In genomic region chr9:21543816-21544215, GRCh38 we compare ENCODE assay signal across 7 cellular contexts.
A peak's percentile ranks its signal among the peaks of the same experiment; 100 is the strongest.
DNase-seq lines count a peak whose midpoint lies in the region; ATAC-seq and TF ChIP-seq lines count a peak whose summit lies in the region.
"Not testable (repeated sequence)": the region's sequence is repeated elsewhere in the genome, so short reads cannot be mapped to it uniquely, and the experiment has no call there.

No MANE protein-coding gene starts in this region.

- not testable (repeated sequence) for BruUV-seq in Calu3 (replicated peaks; lab: Mats Ljungman, UMichigan)
- TSS peak; percentile 0 for BruUV-seq in HCT116 (replicated peaks; lab: Mats Ljungman, UMichigan)

- H3K79me1 ChIP-seq in mesendoderm (ENCODE audit: low read length) = not testable (repeated sequence)

- TF ChIP-seq RAD21 in HCT116 (IDR thresholded peaks at IDR 0.05; ENCODE audit: low read depth) = not testable (repeated sequence)

- intact Hi-C loops in Calu3 (cut with micrococcal nuclease; ENCODE audit: unreplicated experiment); HCT116 (cut with micrococcal nuclease): not testable (repeated sequence)

- not testable (repeated sequence) for TF ChIP-seq POLR2A in HCT116 (IDR thresholded peaks at IDR 0.05; ENCODE audit: borderline replicate concordance, extremely low read depth, insufficient read depth, insufficient read length)

- not testable (repeated sequence) for H3K27me3 Mint-ChIP-seq in Calu3 (ENCODE audit: unreplicated experiment); activated naive CD4-positive, alpha-beta T cell treated with anti-CD3 and anti-CD28 coated beads, Interleukin-2, amount 50 U/mL, for 24 hours; endodermal cell (ENCODE audit: insufficient read depth)

- H3K4me1 ChIP-seq in HCT116 (ENCODE audit: control insufficient read depth in 1 of 2, insufficient read depth in 2 of 2, low read length in 2 of 2) (peaks cover 61 to 68% of the 10 kb centered on the region in 2 experiments), foreskin keratinocyte (peaks cover 52% of the 10 kb centered on the region)
- not testable (repeated sequence) for H3K4me1 ChIP-seq in endodermal cell (ENCODE audit: control insufficient read depth, insufficient read depth, low read length); mesendoderm (ENCODE audit: control insufficient read depth, low read depth, low read length)

- H3K4me1 Mint-ChIP-seq in Calu3 (ENCODE audit: low read depth, unreplicated experiment) (peaks cover 23% of the 10 kb centered on the region), endodermal cell (peaks cover 19% of the 10 kb centered on the region)
- peaks cover 34% of the 10 kb centered on the region for H3K4me1 Mint-ChIP-seq in activated naive CD4-positive, alpha-beta T cell treated with anti-CD3 and anti-CD28 coated beads, Interleukin-2, amount 50 U/mL, for 24 hours

- H3K27ac ChIP-seq in HCT116 (ENCODE audit: low read depth, low read length) (peak overlapping the region; percentile 99; the same call in 1 of the 2 replicates), foreskin keratinocyte (peak overlapping the region; percentile 12)
- not testable (repeated sequence) for H3K27ac ChIP-seq in endodermal cell (ENCODE audit: low read depth, low read length); mesendoderm (ENCODE audit: low read depth, low read length)

- not testable (repeated sequence) for H4K8ac ChIP-seq in mesendoderm (ENCODE audit: low read depth, low read length)

- H3K18ac ChIP-seq in mesendoderm (ENCODE audit: low read length) = not testable (repeated sequence)

- not testable (repeated sequence) for H3K27me3 ChIP-seq in HCT116 (ENCODE audit: insufficient read depth, low read length); endodermal cell (ENCODE audit: control insufficient read depth, insufficient read depth, low read length, poor library complexity, severe bottlenecking); foreskin keratinocyte; mesendoderm (ENCODE audit: insufficient read depth, low read length, poor library complexity)

- CTCF ChIA-PET in Calu3 (lab: Charles Lee); HCT116 (lab: Charles Lee): not testable (repeated sequence)

- peaks cover 59% of the 10 kb centered on the region for H4K20me1 ChIP-seq in HCT116 (ENCODE audit: insufficient read depth)

- POLR2A ChIA-PET in HCT116 (lab: Charles Lee) = interaction anchor here (1.3 kb wide), 1 partner anchor 8 kb away, joined by 3 read pairs; no protein-coding TSS in a partner anchor

- RAD21 ChIA-PET in HCT116 (lab: Charles Lee; ENCODE audit: low non-redundant PET in 1 of 2, low total read pairs in 2 of 2, uncharacterized antibody in 2 of 2, unreplicated experiment in 2 of 2) = not testable (repeated sequence)

- H3K9ac ChIP-seq in HCT116 (ENCODE audit: low read length); endodermal cell (ENCODE audit: extremely low read depth, low read length, poor library complexity, severe bottlenecking); mesendoderm (ENCODE audit: low read length): not testable (repeated sequence)

- not testable (repeated sequence) for H4K5ac ChIP-seq in mesendoderm (ENCODE audit: low read length)

- H2BK120ac ChIP-seq in mesendoderm (ENCODE audit: low read depth, low read length) = not testable (repeated sequence)

- TF ChIP-seq CTCF in Calu3 (IDR thresholded peaks at IDR 0.05; ENCODE audit: unreplicated experiment); HCT116 (IDR thresholded peaks at IDR 0.05 in 2 of 3, conservative IDR thresholded peaks at IDR 0.05 in 1 of 3; ENCODE audit: borderline replicate concordance in 1 of 3, insufficient read depth in 1 of 3, low read depth in 2 of 3, low read length in 2 of 3); endodermal cell (conservative IDR thresholded peaks at IDR 0.05); foreskin keratinocyte (conservative IDR thresholded peaks at IDR 0.05): not testable (repeated sequence)

- peak; percentile 54 for ATAC-seq in HCT116
- not testable (repeated sequence) for ATAC-seq in foreskin keratinocyte

- H2BK5ac ChIP-seq in mesendoderm (ENCODE audit: low read length) = not testable (repeated sequence)

- H3K56ac ChIP-seq in mesendoderm (ENCODE audit: low read length) = not testable (repeated sequence)

- H3K9me2 ChIP-seq in HCT116 (ENCODE audit: insufficient read depth) = not testable (repeated sequence)

- H3K36me3 Mint-ChIP-seq in Calu3 (ENCODE audit: insufficient read depth, unreplicated experiment) = peaks cover 41% of the 10 kb centered on the region
- peaks cover 22% of the 10 kb centered on the region for H3K36me3 Mint-ChIP-seq in activated naive CD4-positive, alpha-beta T cell treated with anti-CD3 and anti-CD28 coated beads, Interleukin-2, amount 50 U/mL, for 24 hours
- H3K36me3 Mint-ChIP-seq in endodermal cell (ENCODE audit: low read depth) = peaks cover 25% of the 10 kb centered on the region

- H3K27ac Mint-ChIP-seq in Calu3 (ENCODE audit: unreplicated experiment) (peak overlapping the region; percentile 60), endodermal cell (peak overlapping the region; percentile 3)
- peak overlapping the region; percentile 51 for H3K27ac Mint-ChIP-seq in activated naive CD4-positive, alpha-beta T cell treated with anti-CD3 and anti-CD28 coated beads, Interleukin-2, amount 50 U/mL, for 24 hours

- WGBS in endodermal cell (ENCODE audit: insufficient coverage in 1 of 2, insufficient read length in 1 of 2), 2 experiments = 74 to 82% methylated on average over 3 to 4 of the region's 4 CpGs
- no CpG with 5 or more reads among the region's 4 CpGs for WGBS in mesendoderm (ENCODE audit: extremely low coverage, insufficient coverage, low lambda C conversion rate)

- not testable (repeated sequence) for DNase-seq in Calu3; HCT116 (ENCODE audit: low read depth, low spot score); endodermal cell; foreskin keratinocyte
- DNase-seq in RKO (ENCODE audit: low spot score) = peak; percentile 69
- peak; percentile 7 for DNase-seq in mesendoderm

- not testable (repeated sequence) for H3K9me3 ChIP-seq in HCT116 (ENCODE audit: control insufficient read depth in 1 of 2, insufficient read depth in 1 of 2, low read depth in 1 of 2, low read length in 2 of 2)
- H3K9me3 ChIP-seq in endodermal cell (ENCODE audit: control insufficient read depth, low read length) = peaks cover 21% of the 10 kb centered on the region

- not testable (repeated sequence) for H2AFZ ChIP-seq in HCT116 (ENCODE audit: low read depth, low read length, poor library complexity, severe bottlenecking)

- H3K4ac ChIP-seq in mesendoderm (ENCODE audit: low read depth, low read length) = not testable (repeated sequence)

- H3K9me3 Mint-ChIP-seq in Calu3 (ENCODE audit: low read depth, unreplicated experiment); activated naive CD4-positive, alpha-beta T cell treated with anti-CD3 and anti-CD28 coated beads, Interleukin-2, amount 50 U/mL, for 24 hours: not testable (repeated sequence)
- peaks cover 20% of the 10 kb centered on the region for H3K9me3 Mint-ChIP-seq in endodermal cell

- H3K4me3 Mint-ChIP-seq in Calu3 (ENCODE audit: low read depth, unreplicated experiment); activated naive CD4-positive, alpha-beta T cell treated with anti-CD3 and anti-CD28 coated beads, Interleukin-2, amount 50 U/mL, for 24 hours; endodermal cell: not testable (repeated sequence)

- H3K4me3 ChIP-seq in HCT116 (replicated peaks in 1 of 2; ENCODE audit: low read depth in 1 of 2, low read length in 2 of 2); mesendoderm (ENCODE audit: low read length): not testable (repeated sequence)
- H3K4me3 ChIP-seq in endodermal cell (ENCODE audit: low read length) = peak overlapping the region; percentile 50

- H3K36me3 ChIP-seq in HCT116 (ENCODE audit: control insufficient read depth in 1 of 2, insufficient read depth in 2 of 2, low read length in 2 of 2) (peaks cover 19 to 59% of the 10 kb centered on the region in 2 experiments), endodermal cell (ENCODE audit: control insufficient read depth, insufficient read depth, low read length) (peaks cover 11% of the 10 kb centered on the region)
- H3K36me3 ChIP-seq in mesendoderm (ENCODE audit: control insufficient read depth, insufficient read depth, low read length) = not testable (repeated sequence)

- not testable (repeated sequence) for H2AK5ac ChIP-seq in mesendoderm (ENCODE audit: low read length)

- peak overlapping the region; percentile 23 for H3K4me2 ChIP-seq in HCT116 (ENCODE audit: low read length)
- not testable (repeated sequence) for H3K4me2 ChIP-seq in mesendoderm (ENCODE audit: low read length)

- peaks cover 75% of the 10 kb centered on the region for H3K79me2 ChIP-seq in HCT116 (ENCODE audit: insufficient read depth, low read length)
- not testable (repeated sequence) for H3K79me2 ChIP-seq in mesendoderm (ENCODE audit: control insufficient read depth, insufficient read depth, low read length)

- not testable (repeated sequence) for H2BK15ac ChIP-seq in mesendoderm (replicated peaks; ENCODE audit: low read depth)

- not testable (repeated sequence) for H3K23ac ChIP-seq in mesendoderm (ENCODE audit: low read length)

TF ChIP-seq in HCT116, 20 proteins besides CTCF, POLR2A, EP300 and RAD21:
- TF ChIP-seq, protein P1, sequence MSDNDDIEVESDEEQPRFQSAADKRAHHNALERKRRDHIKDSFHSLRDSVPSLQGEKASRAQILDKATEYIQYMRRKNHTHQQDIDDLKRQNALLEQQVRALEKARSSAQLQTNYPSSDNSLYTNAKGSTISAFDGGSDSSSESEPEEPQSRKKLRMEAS (IDR thresholded peaks at IDR 0.05) = peak; percentile 19; the same call in 1 of the 2 replicates
- TF ChIP-seq POLR2AphosphoS5 (IDR thresholded peaks at IDR 0.05; ENCODE audit: low read depth, low read length) (peak; percentile 52; the same call in 1 of the 2 replicates), CBX3 (IDR thresholded peaks at IDR 0.05; ENCODE audit: low read depth) (peak; percentile 47; the same call in 1 of the 2 replicates), JUND (IDR thresholded peaks at IDR 0.05) (0 out of 2 replicates have a peak, but pooled peaks have one; percentile 15)

Comparison
In these comparisons a context has a peak if more than half of its experiments do, and no peak if none do; other contexts are left out.
1. H3K27ac Mint-ChIP-seq: peak in every context shown above with its lines; median percentile 60 in Calu3; 51 in activated naive CD4-positive, alpha-beta T cell treated with anti-CD3 and anti-CD28 coated beads, Interleukin-2, amount 50 U/mL, for 24 hours; 3 in endodermal cell.